33 cellular contexts compared by ENCODE assay signal in genomic region chr5:174667526-174667925, GRCh38. TPM values are rescaled to one million over a fixed set of nuclear protein-coding genes. Genes with fewer than 3 reads are reported as not detected.
"Had no signal": no experiment of that assay in that cellular context is flagged by ENCODE, and none has a peak within 500 bp of the region (broad histone marks: within the 10 kb centered on the region; RNA-seq: fewer than 3 reads in every experiment).

No MANE protein-coding gene starts in this region.

- H3K36me3 Mint-ChIP-seq: activated CD8-positive, alpha-beta memory T cell treated with anti-CD3 and anti-CD28 coated beads, Interleukin-2, amount 10 ng/mL, durations not matched to agents 7 days and 5 days; activated naive CD8-positive, alpha-beta T cell treated with anti-CD3 and anti-CD28 coated beads for 36 hours had no signal

- DNase-seq: activated CD4-positive, alpha-beta memory T cell treated with anti-CD3 and anti-CD28 coated beads, Interleukin-2, amount 10 ng/mL, durations not matched to agents 7 days and 5 days; activated CD4-positive, alpha-beta T cell treated with anti-CD3 and anti-CD28 coated beads for 1 hour; activated CD4-positive, alpha-beta T cell treated with anti-CD3 and anti-CD28 coated beads for 48 hours; activated CD4-positive, CD25-positive, alpha-beta regulatory T cell; activated CD8-positive, alpha-beta memory T cell treated with anti-CD3 and anti-CD28 coated beads for 24 hours; activated CD8-positive, alpha-beta memory T cell treated with anti-CD3 and anti-CD28 coated beads, Interleukin-2, amount 10 ng/mL, durations not matched to agents 7 days and 5 days; activated CD8-positive, alpha-beta memory T cell treated with anti-CD3 and anti-CD28 coated beads, Interleukin-2, amount 50 U/mL, for 48 hours; activated effector memory CD4-positive, alpha-beta T cell treated with anti-CD3 and anti-CD28 coated beads, Interleukin-2, amount 50 U/mL, for 16 hours; activated naive CD4-positive, alpha-beta T cell; activated naive CD4-positive, alpha-beta T cell treated with anti-CD3 and anti-CD28 coated beads, Interleukin-2, amount 50 U/mL, for 16 hours; activated naive CD8-positive, alpha-beta T cell treated with anti-CD3 and anti-CD28 coated beads for 36 hours; activated T-cell treated with anti-CD3 and anti-CD28 coated beads, Interleukin-2, amount 50 U/mL, for 48 hours; amniotic stem cell; aorta; brain microvascular endothelial cell; central memory CD4-positive, alpha-beta T cell; Kasumi-1; KG1; NCI-H1105; NCI-H1417 treated with DMSO at 0.1 percent for 48 hours; NCI-H1694; NCI-H1930; NCI-H2081 treated with DMSO at 0.1 percent for 48 hours; NCI-H226; NCI-H524 treated with DMSO at 0.1 percent for 48 hours; Peyer's patch; RPMI8226; SIG-M5; T-helper 1 cell; T1000; WERI-Rb-1 had no signal

- H3K4me1 ChIP-seq: Peyer's patch had no signal

- H3K27ac ChIP-seq: brain microvascular endothelial cell, Peyer's patch, WERI-Rb-1 had no signal

- H3K9me3 Mint-ChIP-seq: activated CD4-positive, alpha-beta memory T cell treated with anti-CD3 and anti-CD28 coated beads, Interleukin-2, amount 10 ng/mL, durations not matched to agents 7 days and 5 days had no signal

- H3K4me1 Mint-ChIP-seq: activated CD4-positive, alpha-beta memory T cell treated with anti-CD3 and anti-CD28 coated beads, Interleukin-2, amount 10 ng/mL, durations not matched to agents 7 days and 5 days; activated CD8-positive, alpha-beta memory T cell treated with anti-CD3 and anti-CD28 coated beads, Interleukin-2, amount 10 ng/mL, durations not matched to agents 7 days and 5 days; activated naive CD8-positive, alpha-beta T cell treated with anti-CD3 and anti-CD28 coated beads for 36 hours had no signal

- H3K27me3 Mint-ChIP-seq: activated CD4-positive, alpha-beta memory T cell treated with anti-CD3 and anti-CD28 coated beads, Interleukin-2, amount 10 ng/mL, durations not matched to agents 7 days and 5 days; activated CD8-positive, alpha-beta memory T cell treated with anti-CD3 and anti-CD28 coated beads, Interleukin-2, amount 10 ng/mL, durations not matched to agents 7 days and 5 days had no signal

- H3K36me3 ChIP-seq: brain microvascular endothelial cell, Peyer's patch, WERI-Rb-1 had no signal

- H3K27ac Mint-ChIP-seq: activated CD4-positive, alpha-beta memory T cell treated with anti-CD3 and anti-CD28 coated beads, Interleukin-2, amount 10 ng/mL, durations not matched to agents 7 days and 5 days; activated CD8-positive, alpha-beta memory T cell treated with anti-CD3 and anti-CD28 coated beads, Interleukin-2, amount 10 ng/mL, durations not matched to agents 7 days and 5 days; activated naive CD8-positive, alpha-beta T cell treated with anti-CD3 and anti-CD28 coated beads for 36 hours had no signal

- ATAC-seq: activated CD8-positive, alpha-beta memory T cell treated with anti-CD3 and anti-CD28 coated beads, Interleukin-2, amount 10 ng/mL, durations not matched to agents 7 days and 5 days; SK-N-SH treated with all-trans-retinoic acid at 6 μM for 48 hours had no signal

- H3K9me3 ChIP-seq: Peyer's patch had no signal

- H3K27me3 ChIP-seq: brain microvascular endothelial cell, Peyer's patch had no signal

- H3K4me3 Mint-ChIP-seq: activated CD4-positive, alpha-beta memory T cell treated with anti-CD3 and anti-CD28 coated beads, Interleukin-2, amount 10 ng/mL, durations not matched to agents 7 days and 5 days; activated CD8-positive, alpha-beta memory T cell treated with anti-CD3 and anti-CD28 coated beads, Interleukin-2, amount 10 ng/mL, durations not matched to agents 7 days and 5 days; activated naive CD8-positive, alpha-beta T cell treated with anti-CD3 and anti-CD28 coated beads for 36 hours had no signal

- H3K4me3 ChIP-seq: Peyer's patch had no signal

RNA-seq across cellular contexts. Expression of gene MSX2, which starts 56.9 kb away (rescaled TPM):
- total RNA-seq: activated CD4-positive, alpha-beta memory T cell treated with anti-CD3 and anti-CD28 coated beads, Interleukin-2, amount 10 ng/mL, durations not matched to agents 7 days and 5 days; activated CD8-positive, alpha-beta memory T cell treated with anti-CD3 and anti-CD28 coated beads, Interleukin-2, amount 10 ng/mL, durations not matched to agents 7 days and 5 days; activated naive CD8-positive, alpha-beta T cell treated with anti-CD3 and anti-CD28 coated beads for 36 hours; T-helper 2 cell treated with Interferon-gamma antibody and Interleukin-4, amounts not matched to agents 100 ng/mL and 5 ng/mL, for 36 hours had no signal
